Comparison of ENCODE assay signal across 2 cellular contexts in genomic region chr3:141414800-141415462, GRCh38.
TF ChIP-seq lines count a peak whose summit lies in the region.

No MANE protein-coding gene starts in this region.

TF ChIP-seq in A549, 52 proteins besides CTCF, POLR2A, EP300 and RAD21 (continued from another document and continues in another):
- peak; percentile 76; the same call in 1 of the 2 replicates for TF ChIP-seq HMGXB4 (CRISPR knock-in tag; IDR thresholded peaks at IDR 0.05; ENCODE audit: borderline replicate concordance)
- TF ChIP-seq TFCP2L1 (CRISPR knock-in tag; IDR thresholded peaks at IDR 0.05): peak; percentile 77
- TF ChIP-seq EHF (CRISPR knock-in tag; IDR thresholded peaks at IDR 0.05): peak; percentile 96
- peak; percentile 61; the same call in 1 of the 2 replicates for TF ChIP-seq FOXS1 (CRISPR knock-in tag; IDR thresholded peaks at IDR 0.05)
- TF ChIP-seq GATA3 (IDR thresholded peaks at IDR 0.05; ENCODE audit: borderline replicate concordance): peak; percentile 98
- no peak for TF ChIP-seq POLR2AphosphoS2 (conservative IDR thresholded peaks at IDR 0.05; ENCODE audit: low read length)
- peak; percentile 88 for TF ChIP-seq JUNB (IDR thresholded peaks at IDR 0.05)
- peak; percentile 92 for TF ChIP-seq HOXB5 (CRISPR knock-in tag; IDR thresholded peaks at IDR 0.05)
- TF ChIP-seq EHMT2 (IDR thresholded peaks at IDR 0.05; ENCODE audit: low read depth): no peak
- TF ChIP-seq NPAS2 (CRISPR knock-in tag; IDR thresholded peaks at IDR 0.05; ENCODE audit: borderline replicate concordance): peak; percentile 68; the same call in 1 of the 2 replicates
- peak in 1 of 2 experiments; percentile 77; a peak in 2 of 4 replicates for TF ChIP-seq CEBPB (IDR thresholded peaks at IDR 0.05)
- peak; percentile 43; the same call in 1 of the 2 replicates for TF ChIP-seq E2F6 (IDR thresholded peaks at IDR 0.05; ENCODE audit: borderline replicate concordance, low read depth)
- TF ChIP-seq JUN (IDR thresholded peaks at IDR 0.05): peak; percentile 91 to 95
- TF ChIP-seq ZNF302 (CRISPR knock-in tag; IDR thresholded peaks at IDR 0.05): peak; percentile 89
- peak; percentile 84; the same call in 2 of the 3 replicates for TF ChIP-seq BCL3 (IDR thresholded peaks at IDR 0.05)
- TF ChIP-seq HOXB13 (CRISPR knock-in tag; IDR thresholded peaks at IDR 0.05; ENCODE audit: low read depth): peak; percentile 96
- TF ChIP-seq ZSCAN20 (CRISPR knock-in tag; IDR thresholded peaks at IDR 0.05): peak; percentile 94
- TF ChIP-seq MAX (IDR thresholded peaks at IDR 0.05): peak; percentile 77
- peak; percentile 93 for TF ChIP-seq HOXA7 (CRISPR knock-in tag; IDR thresholded peaks at IDR 0.05)
- no peak for TF ChIP-seq CBX8 (IDR thresholded peaks at IDR 0.05)
- TF ChIP-seq REST (IDR thresholded peaks at IDR 0.05): no peak
- TF ChIP-seq ZFP36 (IDR thresholded peaks at IDR 0.05; ENCODE audit: borderline replicate concordance, partially characterized antibody): no peak
- peak; percentile 36 for TF ChIP-seq SMC3 (IDR thresholded peaks at IDR 0.05)
- TF ChIP-seq MAFK (IDR thresholded peaks at IDR 0.05; ENCODE audit: partially characterized antibody): peak; percentile 98
- TF ChIP-seq ATOH8 (CRISPR knock-in tag; IDR thresholded peaks at IDR 0.05; ENCODE audit: low read depth): peak; percentile 91

TF ChIP-seq in K562, 482 proteins besides CTCF, POLR2A, EP300 and RAD21 (continued from another document):
- TF ChIP-seq E4F1 (CRISPR knock-in tag; IDR thresholded peaks at IDR 0.05; ENCODE audit: borderline replicate concordance) (no peak), NR4A1 (CRISPR knock-in tag; IDR thresholded peaks at IDR 0.05) (no peak), NR4A1 (tag; IDR thresholded peaks at IDR 0.05) (no peak), ATF6 (CRISPR knock-in tag; IDR thresholded peaks at IDR 0.05) (no peak), ZNF717 (CRISPR knock-in tag; IDR thresholded peaks at IDR 0.05) (no peak), ZNF316 (IDR thresholded peaks at IDR 0.05) (0 out of 2 replicates have a peak, but pooled peaks have one; percentile 18), TBP (optimal IDR thresholded peaks at IDR 0.05; ENCODE audit: low read depth, low read length) (no peak), NFE2 (IDR thresholded peaks at IDR 0.05; ENCODE audit: low read depth) (peak; percentile 20; the same call in 1 of the 2 replicates), ESRRA (IDR thresholded peaks at IDR 0.05; ENCODE audit: borderline replicate concordance, low read depth) (no peak), ZNF146 (CRISPR knock-in tag; IDR thresholded peaks at IDR 0.05; ENCODE audit: unreplicated experiment) (no peak)
TF ChIP-seq in K562: peak in this region for 2.
